7 cellular contexts compared by ENCODE assay signal in the genomic region with DNA sequence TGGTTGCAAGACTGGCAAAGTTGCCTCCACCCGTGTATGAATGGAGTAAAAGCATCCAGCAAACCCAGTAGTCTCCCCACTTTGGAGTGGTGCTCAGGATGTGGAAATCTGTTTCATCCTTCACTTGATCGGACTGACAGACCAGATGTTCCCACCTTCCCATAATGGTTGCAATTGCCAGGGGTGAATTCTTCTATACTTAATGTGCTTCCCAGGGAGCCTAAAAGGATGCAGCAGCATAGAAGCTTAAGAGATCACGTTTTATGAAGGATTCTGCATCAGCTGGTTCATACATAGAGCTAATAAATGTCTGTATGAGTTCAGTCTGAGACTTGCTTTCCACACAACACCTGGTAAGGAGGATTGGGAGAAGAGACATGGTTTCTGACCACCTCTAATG.
"Had no signal": no experiment of that assay in that cellular context is flagged by ENCODE, and none has a peak within 500 bp of the region (broad histone marks: within the 10 kb centered on the region; RNA-seq: fewer than 3 reads in every experiment).

No MANE protein-coding gene starts in this region.

- DNase-seq: GM23248, GOT3, H7, HFFc6 had no signal

- H3K4me3 ChIP-seq: GM23248, HAP-1 had no signal

- ATAC-seq: HCT116, HepG2 had no signal

- FAIRE-seq: HepG2 had no signal
